ENCODE assay signal across 15 cellular contexts in genomic region chr12:32437095-32437515, GRCh38. TPM values are rescaled to one million over a fixed set of nuclear protein-coding genes. Genes with fewer than 3 reads are reported as not detected.
DNase-seq lines count a peak whose midpoint lies in the region; FAIRE-seq and TF ChIP-seq lines count a peak whose summit lies in the region.
"Had no signal": no experiment of that assay in that cellular context is flagged by ENCODE, and none has a peak within 500 bp of the region (broad histone marks: within the 10 kb centered on the region; RNA-seq: fewer than 3 reads in every experiment).

No MANE protein-coding gene starts in this region.

- DNase-seq in H9 (no peak), T1000 (lab: John Stamatoyannopoulos, UW) (peak; percentile 58), foreskin fibroblast (peak; percentile 86 to 91), smooth muscle cell (lab: John Stamatoyannopoulos, UW; ENCODE audit: unreplicated experiment) (no peak), Kasumi-1 (lab: John Stamatoyannopoulos, UW) (no peak), Ammon's horn (ENCODE audit: low spot score) (no peak), D721Med (ENCODE audit: insufficient read length, low spot score) (no peak), NCI-H82 treated with DMSO at 0.1 percent for 48 hours (lab: John Stamatoyannopoulos, UW; ENCODE audit: unreplicated experiment) (no peak)
- DNase-seq: activated CD4-positive, alpha-beta T cell treated with anti-CD3 and anti-CD28 coated beads, Interleukin-2, amount 50 U/mL, for 48 hours; activated naive CD8-positive, alpha-beta T cell treated with anti-CD3 and anti-CD28 coated beads, Interleukin-2, amount 50 U/mL, for 24 hours; head of caudate nucleus; Right ventricle myocardium superior; stimulated activated CD4-positive, alpha-beta T cell treated with anti-CD3 and anti-CD28 coated beads, Interleukin-4, amount 100 ng/mL, for 1 hour had no signal

- H3K23me2 ChIP-seq in H9 (ENCODE audit: insufficient read length, low read depth, low read length, poor library complexity, severe bottlenecking) = no peaks in the 10 kb centered on the region

- WGBS in H9 (ENCODE audit: extremely low coverage, insufficient read length, low lambda C conversion rate) = no CpG with 5 or more reads among the region's 9 CpGs
- WGBS in smooth muscle cell (ENCODE audit: low lambda C conversion rate) = 43% methylated on average over 9 of the region's 9 CpGs

- no peak overlapping the region for H3K4ac ChIP-seq in H9 (ENCODE audit: low read depth, low read length)

- H3K79me2 ChIP-seq in H9 (ENCODE audit: insufficient read depth, low read length) = peaks cover 16% of the 10 kb centered on the region; the same call in 1 of the 2 replicates
- no peaks in the 10 kb centered on the region for H3K79me2 ChIP-seq in smooth muscle cell (ENCODE audit: low read depth)

- no peak overlapping the region for H2BK12ac ChIP-seq in H9 (ENCODE audit: insufficient read length, low read depth, low read length)

- TF ChIP-seq CTCF in H9 (conservative IDR thresholded peaks at IDR 0.05) (no peak), foreskin fibroblast (IDR thresholded peaks at IDR 0.05; ENCODE audit: low read depth, low read length) (no peak), smooth muscle cell (IDR thresholded peaks at IDR 0.05; ENCODE audit: borderline replicate concordance, insufficient read depth, poor library complexity, severe bottlenecking) (no peak), D721Med (IDR thresholded peaks at IDR 0.05; ENCODE audit: insufficient read depth, missing control alignments) (no peak)

- no peaks in the 10 kb centered on the region for H3F3A ChIP-seq in smooth muscle cell (ENCODE audit: low read depth)

- H3K4me3 Mint-ChIP-seq in H9 = no peak overlapping the region
- H3K4me3 Mint-ChIP-seq: activated naive CD8-positive, alpha-beta T cell treated with anti-CD3 and anti-CD28 coated beads, Interleukin-2, amount 50 U/mL, for 24 hours; natural killer cell treated with Interleukin-12 subunit alpha and Interleukin-12 subunit beta and Interleukin-15 and Interleukin-18, amount 100 ng/mL, for 72 hours had no signal

- no peak overlapping the region for H3K56ac ChIP-seq in H9 (ENCODE audit: insufficient read length, low read depth, low read length)

- H4K5ac ChIP-seq in H9 (ENCODE audit: insufficient read length, low read depth, low read length) = no peak overlapping the region

- H3K9me3 ChIP-seq in H9 (ENCODE audit: control insufficient read depth, low read depth, low read length) (no peaks in the 10 kb centered on the region), smooth muscle cell (replicated peaks; ENCODE audit: low read depth) (no peaks in the 10 kb centered on the region)
- H3K9me3 ChIP-seq: thoracic aorta had no signal

- H2BK120ac ChIP-seq in H9 (ENCODE audit: low read depth, low read length, poor library complexity, severe bottlenecking) = no peak overlapping the region

- H3K18ac ChIP-seq in H9 (ENCODE audit: insufficient read length, low read depth, low read length) = no peak overlapping the region

- no peaks in the 10 kb centered on the region for H3K27me3 Mint-ChIP-seq in H9 (ENCODE audit: low read depth)

- H2AK5ac ChIP-seq in H9 (ENCODE audit: insufficient read length, low read length) = no peak overlapping the region

- H4K20me1 ChIP-seq in H9 (ENCODE audit: control insufficient read depth, insufficient read depth, insufficient read length) (peaks cover 3% of the 10 kb centered on the region), smooth muscle cell (ENCODE audit: low read depth) (no peaks in the 10 kb centered on the region)

- H4K8ac ChIP-seq in H9 (replicated peaks; ENCODE audit: insufficient read length, low read depth, low read length) = no peak overlapping the region

- peaks cover 59 to 62% of the 10 kb centered on the region in 2 experiments for H3K4me1 Mint-ChIP-seq in H9
- H3K4me1 Mint-ChIP-seq: activated naive CD8-positive, alpha-beta T cell treated with anti-CD3 and anti-CD28 coated beads, Interleukin-2, amount 50 U/mL, for 24 hours had no signal

- no peak overlapping the region for H2BK15ac ChIP-seq in H9 (ENCODE audit: low read depth, low read length)

- no peak overlapping the region for H2BK5ac ChIP-seq in H9 (ENCODE audit: insufficient read length, low read length)

- peak overlapping the region; percentile 46 to 90 (median 53); a peak in 3 of 7 replicates for H3K27ac Mint-ChIP-seq in H9
- H3K27ac Mint-ChIP-seq: activated naive CD8-positive, alpha-beta T cell treated with anti-CD3 and anti-CD28 coated beads, Interleukin-2, amount 50 U/mL, for 24 hours; natural killer cell treated with Interleukin-12 subunit alpha and Interleukin-12 subunit beta and Interleukin-15 and Interleukin-18, amount 100 ng/mL, for 72 hours had no signal

- no peaks in the 10 kb centered on the region for H3K9me3 Mint-ChIP-seq in H9
- H3K9me3 Mint-ChIP-seq: activated naive CD8-positive, alpha-beta T cell treated with anti-CD3 and anti-CD28 coated beads, Interleukin-2, amount 50 U/mL, for 24 hours; natural killer cell treated with Interleukin-12 subunit alpha and Interleukin-12 subunit beta and Interleukin-15 and Interleukin-18, amount 100 ng/mL, for 72 hours had no signal

- H2BK20ac ChIP-seq in H9 (ENCODE audit: low read depth, low read length, poor library complexity, severe bottlenecking) = no peak overlapping the region

- no peak overlapping the region for H3K4me2 ChIP-seq in H9 (ENCODE audit: insufficient read depth, insufficient read length, low read length)
- peak overlapping the region; percentile 62 for H3K4me2 ChIP-seq in smooth muscle cell

- no peak for FAIRE-seq in D721Med (lab: Jason Lieb, UNC)

- H3K27me3 ChIP-seq in H9 (ENCODE audit: insufficient read depth, low read length) = no peaks in the 10 kb centered on the region
- no peaks in the 10 kb centered on the region for H3K27me3 ChIP-seq in smooth muscle cell (ENCODE audit: low read depth)

- peaks cover 8 to 28% (median 14%) of the 10 kb centered on the region in 3 experiments; a peak in 5 of 7 replicates for H3K36me3 Mint-ChIP-seq in H9 (ENCODE audit: insufficient read depth in 1 of 3, low read depth in 3 of 3)
- H3K36me3 Mint-ChIP-seq: natural killer cell treated with Interleukin-12 subunit alpha and Interleukin-12 subunit beta and Interleukin-15 and Interleukin-18, amount 100 ng/mL, for 72 hours had no signal

- no peak overlapping the region for H3K4me3 ChIP-seq in foreskin fibroblast (ENCODE audit: low read depth in 1 of 2, low read length in 2 of 2)
- H3K4me3 ChIP-seq in smooth muscle cell = no peak overlapping the region
- H3K4me3 ChIP-seq: thoracic aorta had no signal

- no peak overlapping the region for H4K91ac ChIP-seq in H9 (ENCODE audit: insufficient read length, low read depth, low read length)

- H3K9ac ChIP-seq in H9 (ENCODE audit: extremely low read depth, insufficient read length, low read length) (no peak overlapping the region), smooth muscle cell (ENCODE audit: low read depth) (peak overlapping the region; percentile 77)

- H3K27ac ChIP-seq in H9 (ENCODE audit: insufficient read length, low read depth, low read length) (no peak overlapping the region), smooth muscle cell (ENCODE audit: low read depth) (peak overlapping the region; percentile 93)
- H3K27ac ChIP-seq: thoracic aorta had no signal

- H3K36me3 ChIP-seq in smooth muscle cell (ENCODE audit: low read depth) = no peaks in the 10 kb centered on the region
- H3K36me3 ChIP-seq: thoracic aorta had no signal

- H3K14ac ChIP-seq in H9 (ENCODE audit: insufficient read depth, low read length) = no peak overlapping the region

- no peaks in the 10 kb centered on the region for H3K4me1 ChIP-seq in H9 (ENCODE audit: insufficient read depth, low read length)
- H3K4me1 ChIP-seq in smooth muscle cell (ENCODE audit: low read depth) = no peaks in the 10 kb centered on the region

- no peak overlapping the region for H3K23ac ChIP-seq in H9 (ENCODE audit: insufficient read length, low read depth, low read length)

- H3T11ph ChIP-seq in H9 (ENCODE audit: low read length) = no peak overlapping the region

- no peaks in the 10 kb centered on the region for H3K79me1 ChIP-seq in H9 (ENCODE audit: insufficient read depth, low read depth, low read length, poor library complexity, severe bottlenecking)

- H2AFZ ChIP-seq in H9 (ENCODE audit: low read length) (no peak overlapping the region), smooth muscle cell (ENCODE audit: low read depth) (no peak overlapping the region)

RNA-seq across cellular contexts. Expression of gene FGD4, which starts 37.7 kb away (rescaled TPM):
- total RNA-seq in H9 (2021) (53.9 and 54.3 TPM in 2 replicates), smooth muscle cell (4.5 and 5.8 TPM in 2 replicates)
- polyA plus RNA-seq in smooth muscle cell = 0.42 and 1.5 TPM in 2 replicates

Comparison
In these comparisons a context has a peak if more than half of its experiments do, and no peak if none do; other contexts are left out.
1. DNase-seq: peak in T1000 (single experiment) and foreskin fibroblast (2 of 2); none in H9 (single experiment), smooth muscle cell (single experiment), Kasumi-1 (0 of 2), Ammon's horn (single experiment), D721Med (single experiment) and NCI-H82 treated with DMSO at 0.1 percent for 48 hours (single experiment).